In genomic region chr5:177458122-177458681, GRCh38 we compare ENCODE assay signal across 1 cellular context.
TF ChIP-seq lines count a peak whose summit lies in the region.

No MANE protein-coding gene starts in this region.

TF ChIP-seq in HepG2, 621 proteins besides CTCF, POLR2A, EP300 and RAD21:
- TF ChIP-seq HNRNPL (IDR thresholded peaks at IDR 0.05; ENCODE audit: low read depth, low read length) (0 out of 2 replicates have a peak, but pooled peaks have one; percentile 30), AGO2 (optimal IDR thresholded peaks at IDR 0.05; ENCODE audit: low read depth, low read length) (peak; percentile 21), ZNF138 (CRISPR knock-in tag; IDR thresholded peaks at IDR 0.05; ENCODE audit: low read depth) (no peak), ZNF780A (CRISPR knock-in tag; IDR thresholded peaks at IDR 0.05) (no peak)
